In genomic region chr2:68344031-68344430, GRCh38 we compare ENCODE assay signal across 25 cellular contexts. TPM values are rescaled to one million over a fixed set of nuclear protein-coding genes. Genes with fewer than 3 reads are reported as not detected.
"Had no signal": no experiment of that assay in that cellular context is flagged by ENCODE, and none has a peak within 500 bp of the region (broad histone marks: within the 10 kb centered on the region; RNA-seq: fewer than 3 reads in every experiment).

No MANE protein-coding gene starts in this region.

- H3K27me3 ChIP-seq: brain microvascular endothelial cell had no signal

- H3K4me3 ChIP-seq: coronary artery had no signal

- H3K36me3 ChIP-seq: brain microvascular endothelial cell had no signal

- H3K27ac ChIP-seq: brain microvascular endothelial cell, coronary artery had no signal

- DNase-seq: activated CD4-positive, alpha-beta memory T cell treated with anti-CD3 and anti-CD28 coated beads for 36 hours; activated CD4-positive, alpha-beta T cell treated with anti-CD3 and anti-CD28 coated beads, Interleukin-2, amount 10 ng/mL, durations not matched to agents 7 days and 5 days; activated CD4-positive, CD25-positive, alpha-beta regulatory T cell; activated CD8-positive, alpha-beta memory T cell treated with anti-CD3 and anti-CD28 coated beads for 24 hours; activated gamma-delta T cell treated with Interleukin-2 at 50 U/mL for 16 hours; activated naive CD4-positive, alpha-beta T cell treated with anti-CD3 and anti-CD28 coated beads, Interleukin-2, amount 10 ng/mL, durations not matched to agents 7 days and 5 days; activated naive CD8-positive, alpha-beta T cell treated with anti-CD3 and anti-CD28 coated beads for 36 hours; activated T-cell treated with anti-CD3 and anti-CD28 coated beads for 4 hours; activated T-cell treated with anti-CD3 and anti-CD28 coated beads, Interleukin-2, amount 50 U/mL, for 48 hours; brain microvascular endothelial cell; caudate nucleus; Karpas-422; NCI-H1092; NCI-H1930; NCI-H2171; NCI-H2227 treated with DMSO at 0.1 percent for 48 hours; NCI-H526; NK-92 treated with Interleukin-12 subunit alpha and Interleukin-12 subunit beta, amount 100 ng/mL, for 24 hours; SHP77 treated with DMSO at 0.1 percent for 48 hours; T-helper 17 cell; T-helper 9 cell had no signal

RNA-seq across cellular contexts. Expression of gene PLEK, which starts 21.1 kb away (rescaled TPM):
- total RNA-seq: chondrocyte, NCI-H460 had no signal

RNA-seq across cellular contexts. Expression of gene CNRIP1, which starts 24.3 kb away (rescaled TPM):
- total RNA-seq: activated CD4-positive, alpha-beta memory T cell treated with anti-CD3 and anti-CD28 coated beads for 36 hours; activated CD4-positive, alpha-beta T cell treated with anti-CD3 and anti-CD28 coated beads, Interleukin-2, amount 10 ng/mL, durations not matched to agents 7 days and 5 days; activated naive CD8-positive, alpha-beta T cell treated with anti-CD3 and anti-CD28 coated beads for 36 hours; activated T-helper 17 cell treated with anti-CD3 and anti-CD28 coated beads, Interleukin-2, amount 50 U/mL, for 72 hours had no signal
